21 cellular contexts compared by ENCODE assay signal in genomic region chr1:67459068-67459467, GRCh38. TPM values are rescaled to one million over a fixed set of nuclear protein-coding genes. Genes with fewer than 3 reads are reported as not detected.
DNase-seq lines count a peak whose midpoint lies in the region; ATAC-seq and TF ChIP-seq lines count a peak whose summit lies in the region.
"Had no signal": no experiment of that assay in that cellular context is flagged by ENCODE, and none has a peak within 500 bp of the region (broad histone marks: within the 10 kb centered on the region; RNA-seq: fewer than 3 reads in every experiment).

No MANE protein-coding gene starts in this region.

- H3K27me3 Mint-ChIP-seq in activated T-cell treated with anti-CD3 and anti-CD28 coated beads, Interleukin-2, amount 50 U/mL, for 72 hours (ENCODE audit: low read depth), result no peaks in the 10 kb centered on the region
- H3K27me3 Mint-ChIP-seq in type B pancreatic cell, result peaks cover 2% of the 10 kb centered on the region
- H3K27me3 Mint-ChIP-seq: activated CD4-positive, alpha-beta T cell treated with anti-CD3 and anti-CD28 coated beads for 36 hours had no signal

- ATAC-seq in activated T-cell treated with anti-CD3 and anti-CD28 coated beads, Interleukin-2, amount 50 U/mL, for 72 hours (replicated peaks in 1 of 2), result peak; percentile 41 to 58
- no peak for ATAC-seq in HG02981 (IDR thresholded peaks at IDR 0.05; ENCODE audit: unreplicated experiment)
- ATAC-seq: activated CD4-positive, alpha-beta T cell treated with anti-CD3 and anti-CD28 coated beads for 36 hours; effector memory CD8-positive, alpha-beta T cell; left colon; right cardiac atrium had no signal

- H3K27ac ChIP-seq in iPS-18a (ENCODE audit: low read length), result peak overlapping the region; percentile 54
- H3K27ac ChIP-seq in mammary epithelial cell (ENCODE audit: insufficient read depth, low read depth, low read length), result no peak overlapping the region
- H3K27ac ChIP-seq: uterus had no signal

- H3K9me3 ChIP-seq in iPS-18a (ENCODE audit: control insufficient read depth, low read depth, low read length), result no peaks in the 10 kb centered on the region
- no peaks in the 10 kb centered on the region for H3K9me3 ChIP-seq in mammary epithelial cell (replicated peaks; ENCODE audit: insufficient read depth, low read length)
- H3K9me3 ChIP-seq: uterus had no signal

- peak overlapping the region; percentile 46 for H3K4me3 ChIP-seq in iPS-18a (ENCODE audit: low read length)
- H3K4me3 ChIP-seq in mammary epithelial cell (replicated peaks in 1 of 3; ENCODE audit: insufficient read depth in 1 of 3, low read depth in 2 of 3, low read length in 3 of 3), result no peak overlapping the region
- H3K4me3 ChIP-seq: uterus had no signal

- H3K9ac ChIP-seq in iPS-18a (ENCODE audit: low read length), result peak overlapping the region; percentile 30
- H3K9ac ChIP-seq in mammary epithelial cell (ENCODE audit: insufficient read depth, low read length), result no peak overlapping the region

- H3K36me3 ChIP-seq in iPS-18a (ENCODE audit: control insufficient read depth, low read depth, low read length) (no peaks in the 10 kb centered on the region), mammary epithelial cell (ENCODE audit: insufficient read depth, low read length) (no peaks in the 10 kb centered on the region)
- H3K36me3 ChIP-seq: uterus had no signal

- H3K4me1 ChIP-seq in iPS-18a (ENCODE audit: control insufficient read depth, low read depth, low read length) (peaks cover 61% of the 10 kb centered on the region), mammary epithelial cell (ENCODE audit: insufficient read depth, low read length) (no peaks in the 10 kb centered on the region)
- H3K4me1 ChIP-seq: uterus had no signal

- H3K27ac Mint-ChIP-seq in activated T-cell treated with anti-CD3 and anti-CD28 coated beads, Interleukin-2, amount 50 U/mL, for 72 hours, result no peak overlapping the region
- peak overlapping the region; percentile 34 for H3K27ac Mint-ChIP-seq in type B pancreatic cell
- H3K27ac Mint-ChIP-seq: activated CD4-positive, alpha-beta T cell treated with anti-CD3 and anti-CD28 coated beads for 36 hours; CD4-positive, alpha-beta memory T cell; effector memory CD8-positive, alpha-beta T cell had no signal

- in situ Hi-C loops in mammary epithelial cell (cut with MboI; ENCODE audit: low sequenced_read_pairs in 2 of 2), result no loop called here

- no peak overlapping the region for H2AFZ ChIP-seq in mammary epithelial cell (ENCODE audit: low read depth, low read length)

- no peaks in the 10 kb centered on the region for H3K79me2 ChIP-seq in mammary epithelial cell (ENCODE audit: insufficient read depth, low read length)

- H3K36me3 Mint-ChIP-seq in activated T-cell treated with anti-CD3 and anti-CD28 coated beads, Interleukin-2, amount 50 U/mL, for 72 hours (ENCODE audit: insufficient read depth in 2 of 2), result no peaks in the 10 kb centered on the region
- no peaks in the 10 kb centered on the region for H3K36me3 Mint-ChIP-seq in type B pancreatic cell
- H3K36me3 Mint-ChIP-seq: CD4-positive, alpha-beta memory T cell had no signal

- dilution Hi-C loops in mammary epithelial cell (cut with HindIII; ENCODE audit: low sequenced_read_pairs), result no loop called here

- intact Hi-C loops in mammary epithelial cell (cut with micrococcal nuclease), result no loop called here

- no peaks in the 10 kb centered on the region for H3K4me1 Mint-ChIP-seq in activated T-cell treated with anti-CD3 and anti-CD28 coated beads, Interleukin-2, amount 50 U/mL, for 72 hours (ENCODE audit: low read depth)
- peaks cover 8% of the 10 kb centered on the region for H3K4me1 Mint-ChIP-seq in type B pancreatic cell (ENCODE audit: unreplicated experiment)
- H3K4me1 Mint-ChIP-seq: activated CD4-positive, alpha-beta T cell treated with anti-CD3 and anti-CD28 coated beads for 36 hours; CD4-positive, alpha-beta memory T cell had no signal

- no TSS peak for BruUV-seq in mammary epithelial cell (replicated peaks; lab: Mats Ljungman, UMichigan)

- 100% methylated on average over 3 of the region's 3 CpGs for WGBS in mammary epithelial cell (ENCODE audit: low coverage, missing lambda C conversion rate)

- no peak overlapping the region for H3K4me3 Mint-ChIP-seq in activated T-cell treated with anti-CD3 and anti-CD28 coated beads, Interleukin-2, amount 50 U/mL, for 72 hours
- no peak overlapping the region for H3K4me3 Mint-ChIP-seq in type B pancreatic cell
- H3K4me3 Mint-ChIP-seq: activated CD4-positive, alpha-beta T cell treated with anti-CD3 and anti-CD28 coated beads for 36 hours; CD4-positive, alpha-beta memory T cell; effector memory CD8-positive, alpha-beta T cell had no signal

- no peak for TF ChIP-seq CTCF in type B pancreatic cell (conservative IDR thresholded peaks at IDR 0.05)
- no peak for TF ChIP-seq CTCF in mammary epithelial cell (conservative IDR thresholded peaks at IDR 0.05 in 1 of 2, IDR thresholded peaks at IDR 0.05 in 1 of 2; ENCODE audit: extremely low read depth in 1 of 2, insufficient read depth in 1 of 2, low read depth in 1 of 2, low read length in 2 of 2)

- H3K27me3 ChIP-seq in iPS-18a (ENCODE audit: control insufficient read depth, insufficient read depth, low read length) (no peaks in the 10 kb centered on the region), mammary epithelial cell (ENCODE audit: insufficient read depth, low read length) (no peaks in the 10 kb centered on the region)
- H3K27me3 ChIP-seq: uterus had no signal

- DNase-seq in activated T-cell treated with anti-CD3 and anti-CD28 coated beads, Interleukin-2, amount 50 U/mL, for 72 hours, result peak in 1 of 2 donors; percentile 22
- DNase-seq in activated T-cell treated with anti-CD3 and anti-CD28 coated beads for 4 hours (no peak), NCI-H345 (lab: John Stamatoyannopoulos, UW) (peak; percentile 72), type B pancreatic cell (ENCODE audit: extremely low spot score, unreplicated experiment) (no peak), NOMO-1 treated with DMSO at 0.1 percent for 48 hours (lab: John Stamatoyannopoulos, UW; ENCODE audit: unreplicated experiment) (no peak), mammary epithelial cell (no peak)
- DNase-seq: activated CD4-positive, alpha-beta T cell treated with anti-CD3 and anti-CD28 coated beads for 36 hours; activated CD8-positive, alpha-beta memory T cell treated with anti-CD3 and anti-CD28 coated beads, Interleukin-2, amount 50 U/mL, for 4 hours; activated gamma-delta T cell treated with Interleukin-2 at 50 U/mL for 16 hours; CD4-positive, alpha-beta memory T cell; effector memory CD8-positive, alpha-beta T cell; IMR-90; left colon; NCI-H2227 treated with DMSO at 0.1 percent for 48 hours; nucleus accumbens; OCI-M1; right cardiac atrium; T-helper 9 cell; uterus had no signal

- CTCF ChIA-PET in mammary epithelial cell (lab: Charles Lee; ENCODE audit: low non-redundant PET), result no interaction called here

- no peaks in the 10 kb centered on the region for H4K20me1 ChIP-seq in mammary epithelial cell (ENCODE audit: insufficient read depth, low read length)

- no peak overlapping the region for H3K4me2 ChIP-seq in mammary epithelial cell (ENCODE audit: insufficient read depth, low read depth, low read length)

- no peaks in the 10 kb centered on the region for H3K9me3 Mint-ChIP-seq in activated T-cell treated with anti-CD3 and anti-CD28 coated beads, Interleukin-2, amount 50 U/mL, for 72 hours
- H3K9me3 Mint-ChIP-seq in type B pancreatic cell, result no peaks in the 10 kb centered on the region
- H3K9me3 Mint-ChIP-seq: CD4-positive, alpha-beta memory T cell; effector memory CD8-positive, alpha-beta T cell had no signal

RNA-seq across cellular contexts. Expression of gene SERBP1, which starts 28.9 kb away (rescaled TPM):
- 100 to 1,000 TPM; 288 to 386 TPM for total RNA-seq in activated T-cell treated with anti-CD3 and anti-CD28 coated beads, Interleukin-2, amount 50 U/mL, for 72 hours
- total RNA-seq in type B pancreatic cell (ENCODE audit: low replicate concordance) (252 and 277 TPM in 2 replicates), mammary epithelial cell (100 to 1,000 TPM; 166 to 276 TPM)
- polyA plus RNA-seq in mammary epithelial cell, result 229 TPM
- 119 TPM for polyA minus RNA-seq in mammary epithelial cell
